In genomic region chr19:38362076-38362945, GRCh38 we compare ENCODE assay signal across 8 cellular contexts. TPM values are rescaled to one million over a fixed set of nuclear protein-coding genes. Genes with fewer than 3 reads are reported as not detected.
DNase-seq lines count a peak whose midpoint lies in the region; ATAC-seq and TF ChIP-seq lines count a peak whose summit lies in the region.

No MANE protein-coding gene starts in this region.

- POLR2A ChIA-PET in BJ (lab: Charles Lee) = interaction anchor here (0.9 kb wide), 1 partner anchor 12 kb away, joined by 3 read pairs; the partner anchor contains the start of gene PSMD8
- POLR2A ChIA-PET in activated CD4-positive, alpha-beta T cell treated with anti-CD3 and anti-CD28 coated beads for 36 hours (lab: Charles Lee) = interaction anchor here (1.0 kb wide), 1 partner anchor 12 kb away, joined by 7 read pairs; the partner anchor contains the start of gene PSMD8

- DNase-seq in BJ (ENCODE audit: low read depth) = no peak
- peak; percentile 100 for DNase-seq in NCI-H2227 (lab: John Stamatoyannopoulos, UW; ENCODE audit: unreplicated experiment)
- DNase-seq in activated CD4-positive, alpha-beta T cell treated with anti-CD3 and anti-CD28 coated beads for 36 hours = peak; percentile 94
- DNase-seq in dermis blood vessel endothelial cell = peak; percentile 58
- peak; percentile 85 to 96 for DNase-seq in lower leg skin (ENCODE audit: low spot score in 2 of 2)
- peak; percentile 48 to 56 (median 52) for DNase-seq in stimulated activated CD4-positive, alpha-beta T cell treated with anti-CD3 and anti-CD28 coated beads, TNF-alpha, amount 100 ng/mL, for 4 hours (ENCODE audit: low read depth in 3 of 3)

- no peaks in the 10 kb centered on the region for H3K9me3 Mint-ChIP-seq in activated CD4-positive, alpha-beta T cell treated with anti-CD3 and anti-CD28 coated beads for 36 hours (ENCODE audit: low read depth)

- intact Hi-C loops in activated CD4-positive, alpha-beta T cell treated with anti-CD3 and anti-CD28 coated beads for 36 hours (cut with DNase I, micrococcal nuclease) = loop anchor here (1.0 to 2.0 kb wide), 6 partner anchors 12 to 98 kb away; partner anchors contain the start of genes PSMD8 (in 1 of the 2), SPINT2 (in 1 of the 2) and YIF1B (in 1 of the 2)
- intact Hi-C loops in lower leg skin (cut with DNase I; ENCODE audit: low total_unique reads) = no loop called here

- no peaks in the 10 kb centered on the region for H3K36me3 Mint-ChIP-seq in activated CD4-positive, alpha-beta T cell treated with anti-CD3 and anti-CD28 coated beads for 36 hours (ENCODE audit: low read depth)

- H3K4me3 ChIP-seq in BJ (ENCODE audit: low read depth, low read length) (peak overlapping the region; percentile 54), lower leg skin (ENCODE audit: low read depth, poor library complexity, severe bottlenecking) (peak overlapping the region; percentile 34)

- WGBS in lower leg skin, 2 donors = 2 to 3% methylated on average over 45 to 50 of the region's 68 CpGs

- no peaks in the 10 kb centered on the region for H3K36me3 ChIP-seq in BJ (ENCODE audit: control insufficient read depth, insufficient read depth, low read length)

- H3K4me1 Mint-ChIP-seq in activated CD4-positive, alpha-beta T cell treated with anti-CD3 and anti-CD28 coated beads for 36 hours = peaks cover 9% of the 10 kb centered on the region

- CTCF ChIA-PET in BJ (lab: Yijun Ruan, JAX) = no interaction called here
- CTCF ChIA-PET in activated CD4-positive, alpha-beta T cell treated with anti-CD3 and anti-CD28 coated beads for 36 hours (lab: Charles Lee) = interaction anchor here (0.5 to 1.4 kb wide), 3 partner anchors 12 to 468 kb away, joined by 3 to 7 read pairs (median 5); partner anchors contain the start of gene PSMD8

- TF ChIP-seq CTCF in BJ (IDR thresholded peaks at IDR 0.05; ENCODE audit: insufficient read depth, low read depth, low read length) (no peak), lower leg skin (IDR thresholded peaks at IDR 0.05) (no peak)

- H3K27me3 ChIP-seq in BJ (ENCODE audit: control insufficient read depth, insufficient read depth, low read length) = peaks cover 12% of the 10 kb centered on the region

- no peak for TF ChIP-seq POLR2A in lower leg skin (IDR thresholded peaks at IDR 0.05)

- H3K27me3 Mint-ChIP-seq in activated CD4-positive, alpha-beta T cell treated with anti-CD3 and anti-CD28 coated beads for 36 hours = peaks cover 22% of the 10 kb centered on the region

- ATAC-seq in GM21737 (IDR thresholded peaks at IDR 0.05; ENCODE audit: unreplicated experiment) (peak; percentile 57), HG03196 (IDR thresholded peaks at IDR 0.05; ENCODE audit: unreplicated experiment) (no peak)
- peak; percentile 81 for ATAC-seq in activated CD4-positive, alpha-beta T cell treated with anti-CD3 and anti-CD28 coated beads for 36 hours

- H3K4me3 Mint-ChIP-seq in activated CD4-positive, alpha-beta T cell treated with anti-CD3 and anti-CD28 coated beads for 36 hours = peak overlapping the region; percentile 76

- H3K27ac Mint-ChIP-seq in activated CD4-positive, alpha-beta T cell treated with anti-CD3 and anti-CD28 coated beads for 36 hours = peak overlapping the region; percentile 55

RNA-seq across cellular contexts. Expression of gene PSMD8, which starts 12.1 kb away (rescaled TPM):
- polyA plus RNA-seq in BJ (2011; rRNA removed) = 583 and 662 TPM in 2 replicates
- 169 and 320 TPM in 2 replicates for polyA minus RNA-seq in BJ (2011; rRNA and poly(A)+ RNA removed)
- 100 to 1,000 TPM; 219 to 275 TPM for total RNA-seq in activated CD4-positive, alpha-beta T cell treated with anti-CD3 and anti-CD28 coated beads for 36 hours
- total RNA-seq in dermis blood vessel endothelial cell (251 and 344 TPM in 2 replicates), lower leg skin (100 to 1,000 TPM; 222 to 319 (median 311) TPM)

RNA-seq across cellular contexts. Expression of gene GGN, which starts 25.5 kb away (rescaled TPM):
- polyA plus RNA-seq in BJ (2011; rRNA removed) = 0.44 and 0.64 TPM in 2 replicates
- not detected in 2 replicates for polyA minus RNA-seq in BJ (2011; rRNA and poly(A)+ RNA removed)
- under 1 TPM; 0.30 to 0.51 TPM for total RNA-seq in activated CD4-positive, alpha-beta T cell treated with anti-CD3 and anti-CD28 coated beads for 36 hours
- total RNA-seq in dermis blood vessel endothelial cell (0.23 and 0.34 TPM in 2 replicates), lower leg skin (1 to 10 TPM in 3 of 4 donors, under 1 TPM in 1; 0.36 to 1.9 (median 1.5) TPM)

RNA-seq across cellular contexts. Expression of gene SPRED3, which starts 26.2 kb away (rescaled TPM):
- 4.2 and 5.9 TPM in 2 replicates for polyA plus RNA-seq in BJ (2011; rRNA removed)
- 4.2 and 6.9 TPM in 2 replicates for polyA minus RNA-seq in BJ (2011; rRNA and poly(A)+ RNA removed)
- total RNA-seq in activated CD4-positive, alpha-beta T cell treated with anti-CD3 and anti-CD28 coated beads for 36 hours = 1 to 10 TPM; 3.0 to 4.5 TPM
- total RNA-seq in dermis blood vessel endothelial cell (0.51 and 1.0 TPM in 2 replicates), lower leg skin (1 to 10 TPM in 2 of 4 donors, under 1 TPM in 2; 0.34 to 1.9 (median 1.1) TPM)

RNA-seq across cellular contexts. Expression of gene CATSPERG, which starts 26.7 kb away (rescaled TPM):
- polyA plus RNA-seq in BJ (2011; rRNA removed) = 0.22 and 0.26 TPM in 2 replicates
- 0.38 and 1.9 TPM in 2 replicates for polyA minus RNA-seq in BJ (2011; rRNA and poly(A)+ RNA removed)
- total RNA-seq in activated CD4-positive, alpha-beta T cell treated with anti-CD3 and anti-CD28 coated beads for 36 hours = 1 to 10 TPM; 3.3 to 3.4 TPM
- total RNA-seq in dermis blood vessel endothelial cell (2.0 and 6.1 TPM in 2 replicates), lower leg skin (1 to 10 TPM; 2.9 to 8.7 (median 5.1) TPM)

RNA-seq across cellular contexts. Expression of gene FAM98C, which starts 40.6 kb away (rescaled TPM):
- polyA plus RNA-seq in BJ (2011; rRNA removed) = 9.9 and 12.2 TPM in 2 replicates
- 4.9 and 7.1 TPM in 2 replicates for polyA minus RNA-seq in BJ (2011; rRNA and poly(A)+ RNA removed)
- total RNA-seq in activated CD4-positive, alpha-beta T cell treated with anti-CD3 and anti-CD28 coated beads for 36 hours = 10 to 100 TPM; 19.6 to 24.8 TPM
- total RNA-seq in dermis blood vessel endothelial cell = 7.3 and 12.3 TPM in 2 replicates
- 10 to 100 TPM; 53.6 to 68.5 (median 60.7) TPM for total RNA-seq in lower leg skin
